8 cellular contexts compared by ENCODE assay signal in genomic region chr14:69611264-69612013, GRCh38. TPM values are rescaled to one million over a fixed set of nuclear protein-coding genes. Genes with fewer than 3 reads are reported as not detected.
DNase-seq lines count a peak whose midpoint lies in the region; ATAC-seq and TF ChIP-seq lines count a peak whose summit lies in the region.

SUSD6 (plus strand) TSS chr14:69611596; CDS start chr14:69658593, 46,997 bp downstream.

- H3K4me3 Mint-ChIP-seq in activated T-helper 2 cell treated with anti-CD3 and anti-CD28 coated beads, Interferon-gamma antibody, Interleukin-2, Interleukin-4, amounts not matched to agents 10 μg/mL and 5 μg/mL and 100 μg/mL, durations not matched to agents 14 hours and 24 hours and 36 hours (ENCODE audit: low read depth) = peak within 1 kb of the TSS; percentile 94
- peak within 1 kb of the TSS; percentile 89 for H3K4me3 Mint-ChIP-seq in natural killer cell

- H3K27me3 Mint-ChIP-seq in activated T-helper 2 cell treated with anti-CD3 and anti-CD28 coated beads, Interferon-gamma antibody, Interleukin-2, Interleukin-4, amounts not matched to agents 10 μg/mL and 5 μg/mL and 100 μg/mL, durations not matched to agents 14 hours and 24 hours and 36 hours (ENCODE audit: low read depth) = no peaks in the 10 kb centered on the region
- no peaks in the 10 kb centered on the region for H3K27me3 Mint-ChIP-seq in natural killer cell (ENCODE audit: low read depth in 2 of 2)

- DNase-seq in DMS53 treated with DMSO at 0.1 percent for 48 hours (lab: John Stamatoyannopoulos, UW; ENCODE audit: unreplicated experiment) = peak; percentile 67
- peak; percentile 95 for DNase-seq in GM23248
- DNase-seq in LoVo (ENCODE audit: low spot score) = peak; percentile 93
- peak; percentile 91 for DNase-seq in RWPE1 (ENCODE audit: low spot score)
- peak; percentile 80 for DNase-seq in activated T-helper 2 cell treated with anti-CD3 and anti-CD28 coated beads, Interferon-gamma antibody, Interleukin-2, Interleukin-4, amounts not matched to agents 10 μg/mL and 5 μg/mL and 100 μg/mL, durations not matched to agents 14 hours and 24 hours and 36 hours (ENCODE audit: low spot score)
- peak; percentile 82 for DNase-seq in fibroblast of mammary gland (ENCODE audit: low read depth)
- peak; percentile 78 for DNase-seq in natural killer cell
- DNase-seq in stimulated activated naive CD4-positive, alpha-beta T cell treated with Interleukin-2 at 50 U/mL for 16 hours (lab: John Stamatoyannopoulos, UW) = peak; percentile 90

- peak; percentile 79 to 92 (median 82) for ATAC-seq in natural killer cell

- H3K4me2 ChIP-seq in GM23248 (ENCODE audit: unreplicated experiment) = peak within 1 kb of the TSS; percentile 100

- H3K27ac ChIP-seq in GM23248 (peak within 1 kb of the TSS; percentile 94), RWPE1 (peak within 1 kb of the TSS; percentile 92)

- no peaks in the 10 kb centered on the region; the same call in 1 of the 2 replicates for H4K20me1 ChIP-seq in GM23248 (ENCODE audit: insufficient read depth)

- H3K4me1 Mint-ChIP-seq in activated T-helper 2 cell treated with anti-CD3 and anti-CD28 coated beads, Interferon-gamma antibody, Interleukin-2, Interleukin-4, amounts not matched to agents 10 μg/mL and 5 μg/mL and 100 μg/mL, durations not matched to agents 14 hours and 24 hours and 36 hours (ENCODE audit: low read depth) = peaks cover 52% of the 10 kb centered on the region
- peaks cover 51 to 53% of the 10 kb centered on the region in 2 donors for H3K4me1 Mint-ChIP-seq in natural killer cell

- WGBS in GM23248 (ENCODE audit: low coverage in 1 of 2, low lambda C conversion rate in 2 of 2, missing lambda C conversion rate in 2 of 2), 2 experiments = 1% methylated on average over 50 to 67 of the region's 103 CpGs

- peak within 1 kb of the TSS; percentile 97 for H3K27ac Mint-ChIP-seq in activated T-helper 2 cell treated with anti-CD3 and anti-CD28 coated beads, Interferon-gamma antibody, Interleukin-2, Interleukin-4, amounts not matched to agents 10 μg/mL and 5 μg/mL and 100 μg/mL, durations not matched to agents 14 hours and 24 hours and 36 hours
- peak within 1 kb of the TSS; percentile 95 to 96 for H3K27ac Mint-ChIP-seq in natural killer cell

- no peaks in the 10 kb centered on the region for H3K9me2 ChIP-seq in GM23248 (ENCODE audit: insufficient read depth)

- peak within 1 kb of the TSS; percentile 100 for H3K4me3 ChIP-seq in GM23248
- H3K4me3 ChIP-seq in fibroblast of mammary gland (ENCODE audit: control insufficient read depth, low read depth, low read length) = peak within 1 kb of the TSS; percentile 72

- H3K79me2 ChIP-seq in GM23248 (ENCODE audit: insufficient read depth) = peaks cover 39% of the 10 kb centered on the region

- peaks cover 30% of the 10 kb centered on the region for H3F3A ChIP-seq in GM23248 (ENCODE audit: insufficient read depth)

- H3K36me3 ChIP-seq in GM23248 (ENCODE audit: low read depth) = no peaks in the 10 kb centered on the region

- peak within 1 kb of the TSS; percentile 98 for H3K9ac ChIP-seq in GM23248

- H3K36me3 Mint-ChIP-seq in activated T-helper 2 cell treated with anti-CD3 and anti-CD28 coated beads, Interferon-gamma antibody, Interleukin-2, Interleukin-4, amounts not matched to agents 10 μg/mL and 5 μg/mL and 100 μg/mL, durations not matched to agents 14 hours and 24 hours and 36 hours (ENCODE audit: low read depth) = peaks cover 22% of the 10 kb centered on the region
- H3K36me3 Mint-ChIP-seq in natural killer cell = no peaks in the 10 kb centered on the region

- H3K9me3 ChIP-seq in GM23248 (ENCODE audit: low read depth) = no peaks in the 10 kb centered on the region

- intact Hi-C loops in activated T-helper 2 cell treated with anti-CD3 and anti-CD28 coated beads, Interferon-gamma antibody, Interleukin-2, Interleukin-4, amounts not matched to agents 10 μg/mL and 5 μg/mL and 100 μg/mL, durations not matched to agents 14 hours and 24 hours and 36 hours (cut with micrococcal nuclease) = loop anchor here (1.0 to 10.0 kb wide), 3 partner anchors 105 to 637 kb away; partner anchors contain the start of genes ACTN1 and SRSF5
- intact Hi-C loops in natural killer cell (cut with micrococcal nuclease) = loop anchor here (1.0 to 10.0 kb wide), 4 partner anchors 14 to 817 kb away; partner anchors contain the start of genes DCAF5, SRSF5 and ZFP36L1

- peaks cover 40% of the 10 kb centered on the region for H3K4me1 ChIP-seq in GM23248 (ENCODE audit: insufficient read depth)

- POLR2A ChIA-PET in RWPE1 (lab: Yijun Ruan, JAX; ENCODE audit: low non-redundant PET) = interaction anchor here (0.6 kb wide), 1 partner anchor 1176 kb away, joined by 7 read pairs; no protein-coding TSS in a partner anchor

- H3K27me3 ChIP-seq in GM23248 (replicated peaks; ENCODE audit: insufficient read depth) = no peaks in the 10 kb centered on the region

- TF ChIP-seq CTCF in RWPE1 (conservative IDR thresholded peaks at IDR 0.05; ENCODE audit: low read depth) (no peak), fibroblast of mammary gland (conservative IDR thresholded peaks at IDR 0.05; ENCODE audit: control insufficient read depth, insufficient read depth, low read depth, low read length) (no peak), natural killer cell (IDR thresholded peaks at IDR 0.05) (no peak)

- CTCF ChIA-PET in RWPE1 (lab: Yijun Ruan, JAX) = interaction anchor here (0.5 to 0.8 kb wide), 2 partner anchors 27 to 117 kb away, joined by 3 to 5 read pairs; no protein-coding TSS in a partner anchor

- H3K9me3 Mint-ChIP-seq in activated T-helper 2 cell treated with anti-CD3 and anti-CD28 coated beads, Interferon-gamma antibody, Interleukin-2, Interleukin-4, amounts not matched to agents 10 μg/mL and 5 μg/mL and 100 μg/mL, durations not matched to agents 14 hours and 24 hours and 36 hours = no peaks in the 10 kb centered on the region
- no peaks in the 10 kb centered on the region for H3K9me3 Mint-ChIP-seq in natural killer cell

- in situ Hi-C loops in GM23248 (cut with MboI) = no loop called here

- peak within 1 kb of the TSS; percentile 89 for H2AFZ ChIP-seq in GM23248

RNA-seq across cellular contexts. Expression of gene SUSD6, which starts in this region (rescaled TPM):
- 12.2 and 15.6 TPM in 2 replicates for total RNA-seq in GM23248 (2014; rRNA removed; shearing (Covaris generic))
- polyA plus RNA-seq in GM23248 (2016; fragmentation: Nextera tagmentation; extraction: Ambion mirVana) = 23.2 and 24.1 TPM in 2 replicates
- 46.6 and 46.7 TPM in 2 replicates for total RNA-seq in activated T-helper 2 cell treated with anti-CD3 and anti-CD28 coated beads, Interferon-gamma antibody, Interleukin-2, Interleukin-4, amounts not matched to agents 10 μg/mL and 5 μg/mL and 100 μg/mL, durations not matched to agents 14 hours and 24 hours and 36 hours
- 100 to 1,000 TPM; 119 to 144 (median 140) TPM for total RNA-seq in natural killer cell

Comparison
In these comparisons a context has a peak if more than half of its experiments do, and no peak if none do; other contexts are left out.
1. Peak in every context shown above with its lines: DNase-seq, ATAC-seq, H3K4me3 ChIP-seq and H3K27ac ChIP-seq.